Comparison of ENCODE assay signal across 18 cellular contexts in the genomic region with DNA sequence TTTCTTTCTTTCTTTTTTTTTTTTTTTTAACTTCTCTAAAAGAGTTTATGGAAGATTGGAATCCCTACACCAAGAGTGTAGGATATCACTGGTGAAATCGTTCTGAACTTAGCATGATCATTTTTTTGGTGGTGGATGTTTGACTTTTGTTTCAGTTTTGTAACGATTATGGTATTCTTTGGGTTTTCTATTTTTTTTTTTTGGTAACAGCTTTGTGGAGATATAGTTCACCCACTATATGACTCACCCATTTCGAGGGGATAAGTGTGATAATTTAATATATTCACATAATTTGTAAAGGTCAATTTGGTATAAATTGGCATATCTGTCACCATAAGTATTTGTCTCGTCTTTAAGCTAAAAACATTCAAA. TPM values are rescaled to one million over a fixed set of nuclear protein-coding genes. Genes with fewer than 3 reads are reported as not detected.
DNase-seq lines count a peak whose midpoint lies in the region; ATAC-seq, FAIRE-seq and TF ChIP-seq lines count a peak whose summit lies in the region.
"Had no signal": no experiment of that assay in that cellular context is flagged by ENCODE, and none has a peak within 500 bp of the region (broad histone marks: within the 10 kb centered on the region; RNA-seq: fewer than 3 reads in every experiment).

No MANE protein-coding gene starts in this region.

- POLR2A ChIA-PET in T-cell (lab: Charles Lee), result interaction anchor here (0.6 to 0.7 kb wide), 3 partner anchors 12 to 1806 kb away, joined by 3 to 6 read pairs (median 5); no protein-coding TSS in a partner anchor

- TF ChIP-seq CTCF in fibroblast of lung (conservative IDR thresholded peaks at IDR 0.05 in 1 of 2, IDR thresholded peaks at IDR 0.05 in 1 of 2; ENCODE audit: low read depth in 1 of 2, low read length in 2 of 2), result no peak

- H4K20me1 ChIP-seq in fibroblast of lung (ENCODE audit: control insufficient read depth, extremely low read depth, insufficient read depth, low read length), result no peaks in the 10 kb centered on the region

- 48 to 61% (median 59%) methylated on average over 4 of the region's 4 CpGs for WGBS in small intestine, 3 donors

- H2AFZ ChIP-seq in fibroblast of lung (ENCODE audit: low read length), result no peak overlapping the region

- H3K27me3 ChIP-seq in fibroblast of lung (ENCODE audit: control insufficient read depth, insufficient read depth, low read length) (no peaks in the 10 kb centered on the region), small intestine (ENCODE audit: control insufficient read depth in 2 of 2, insufficient read depth in 2 of 2, low read length in 2 of 2) (no peaks in the 10 kb centered on the region)
- H3K27me3 ChIP-seq: brain microvascular endothelial cell, dorsolateral prefrontal cortex, sigmoid colon had no signal

- no peaks in the 10 kb centered on the region for H3K79me2 ChIP-seq in fibroblast of lung (ENCODE audit: control insufficient read depth, insufficient read depth, low read length)

- H3K9me3 ChIP-seq in fibroblast of lung (ENCODE audit: control insufficient read depth, insufficient read depth, low read depth, low read length) (no peaks in the 10 kb centered on the region), small intestine (ENCODE audit: control insufficient read depth, low read depth) (no peaks in the 10 kb centered on the region)
- H3K9me3 ChIP-seq: sigmoid colon, SK-N-SH had no signal

- ATAC-seq in activated T-cell treated with anti-CD3 and anti-CD28 coated beads, Interleukin-2, amount 50 U/mL, for 4 hours, result peak in 1 of 2 donors; percentile 12
- peak in 1 of 4 experiments; percentile 28 for ATAC-seq in T-cell (replicated peaks in 1 of 4)
- ATAC-seq in esophagus mucosa, result no peak
- no peak for ATAC-seq in GM19397 (IDR thresholded peaks at IDR 0.05; ENCODE audit: unreplicated experiment)

- peak overlapping the region; percentile 89 to 91 for H3K27ac Mint-ChIP-seq in T-cell
- peak overlapping the region; percentile 68 for H3K27ac Mint-ChIP-seq in stimulated activated naive CD8-positive, alpha-beta T cell treated with anti-CD3 and anti-CD28 coated beads, Interleukin-15, Interleukin-2, amounts not matched to agents 100 ng/mL and 50 ng/mL, for 24 hours

- H3K4me3 ChIP-seq in fibroblast of lung (replicated peaks in 1 of 4; ENCODE audit: control extremely low read depth in 1 of 4, insufficient read depth in 1 of 4, low read depth in 3 of 4, low read length in 4 of 4) (no peak overlapping the region), small intestine (ENCODE audit: low read depth in 1 of 2, low read length in 2 of 2) (no peak overlapping the region)
- H3K4me3 ChIP-seq: lung, sigmoid colon had no signal

- no peaks in the 10 kb centered on the region for H3K9me3 Mint-ChIP-seq in activated T-cell treated with anti-CD3 and anti-CD28 coated beads, Interleukin-2, amount 50 U/mL, for 4 hours
- H3K9me3 Mint-ChIP-seq in T-cell, result no peaks in the 10 kb centered on the region
- no peaks in the 10 kb centered on the region for H3K9me3 Mint-ChIP-seq in stimulated activated naive CD8-positive, alpha-beta T cell treated with anti-CD3 and anti-CD28 coated beads, Interleukin-15, Interleukin-2, amounts not matched to agents 100 ng/mL and 50 ng/mL, for 24 hours

- peaks cover 25% of the 10 kb centered on the region for H3K36me3 Mint-ChIP-seq in activated T-cell treated with anti-CD3 and anti-CD28 coated beads, Interleukin-2, amount 50 U/mL, for 4 hours (ENCODE audit: insufficient read depth)
- peaks cover 22% of the 10 kb centered on the region for H3K36me3 Mint-ChIP-seq in T-cell
- H3K36me3 Mint-ChIP-seq in stimulated activated naive CD8-positive, alpha-beta T cell treated with anti-CD3 and anti-CD28 coated beads, Interleukin-15, Interleukin-2, amounts not matched to agents 100 ng/mL and 50 ng/mL, for 24 hours (ENCODE audit: low read depth), result peaks cover 34% of the 10 kb centered on the region

- H3K9ac ChIP-seq in fibroblast of lung (ENCODE audit: insufficient read depth, low read length), result no peak overlapping the region
- H3K9ac ChIP-seq: SK-N-SH had no signal

- H3K27ac ChIP-seq in fibroblast of lung (ENCODE audit: insufficient read depth, low read length) (no peak overlapping the region), small intestine (ENCODE audit: low read depth in 1 of 2, low read length in 1 of 2) (no peak overlapping the region)
- H3K27ac ChIP-seq: brain microvascular endothelial cell, dorsolateral prefrontal cortex, HL-60, WERI-Rb-1 had no signal

- H3K4me1 Mint-ChIP-seq in activated T-cell treated with anti-CD3 and anti-CD28 coated beads, Interleukin-2, amount 50 U/mL, for 4 hours (ENCODE audit: low read depth), result peaks cover 43% of the 10 kb centered on the region
- peaks cover 43 to 49% (median 43%) of the 10 kb centered on the region in 3 donors for H3K4me1 Mint-ChIP-seq in T-cell
- peaks cover 43% of the 10 kb centered on the region for H3K4me1 Mint-ChIP-seq in stimulated activated naive CD8-positive, alpha-beta T cell treated with anti-CD3 and anti-CD28 coated beads, Interleukin-15, Interleukin-2, amounts not matched to agents 100 ng/mL and 50 ng/mL, for 24 hours (ENCODE audit: low read depth)

- CTCF ChIA-PET in T-cell (lab: Charles Lee), result interaction anchor here in 1 of 2 donors (0.6 to 1.0 kb wide), 2 partner anchors 25 to 70 kb away, joined by 3 to 6 read pairs; no protein-coding TSS in a partner anchor

- H3K36me3 ChIP-seq in fibroblast of lung (ENCODE audit: control insufficient read depth, insufficient read depth, low read length) (no peaks in the 10 kb centered on the region), small intestine (ENCODE audit: control insufficient read depth in 2 of 2, insufficient read depth in 2 of 2, low read length in 2 of 2) (no peaks in the 10 kb centered on the region)
- H3K36me3 ChIP-seq: brain microvascular endothelial cell, sigmoid colon had no signal

- no peak for DNase-seq in activated T-cell treated with anti-CD3 and anti-CD28 coated beads, Interleukin-2, amount 50 U/mL, for 4 hours
- no peak for DNase-seq in activated T-cell treated with anti-CD3 and anti-CD28 coated beads, Interleukin-2, amount 50 U/mL, for 48 hours
- DNase-seq in T-cell, result no peak
- no peak for DNase-seq in fibroblast of lung (ENCODE audit: low read depth in 2 of 2)
- no peak for DNase-seq in small intestine
- DNase-seq: brain microvascular endothelial cell; NCI-H146; NCI-H226; SK-N-SH; stimulated activated naive CD4-positive, alpha-beta T cell treated with Interleukin-2 at 50 U/mL for 16 hours; WERI-Rb-1 had no signal

- H3K4me2 ChIP-seq in fibroblast of lung (ENCODE audit: extremely low read depth, insufficient read depth, low read length), result peak overlapping the region; percentile 59
- H3K4me2 ChIP-seq: SK-N-SH had no signal

- no peaks in the 10 kb centered on the region for H3K27me3 Mint-ChIP-seq in activated T-cell treated with anti-CD3 and anti-CD28 coated beads, Interleukin-2, amount 50 U/mL, for 4 hours (ENCODE audit: low read depth)
- H3K27me3 Mint-ChIP-seq in T-cell, result no peaks in the 10 kb centered on the region
- H3K27me3 Mint-ChIP-seq in stimulated activated naive CD8-positive, alpha-beta T cell treated with anti-CD3 and anti-CD28 coated beads, Interleukin-15, Interleukin-2, amounts not matched to agents 100 ng/mL and 50 ng/mL, for 24 hours, result no peaks in the 10 kb centered on the region

- FAIRE-seq in small intestine (lab: Jason Lieb, UNC), result no peak

- H3K4me1 ChIP-seq in fibroblast of lung (ENCODE audit: control insufficient read depth, extremely low read depth, insufficient read depth, low read length) (no peaks in the 10 kb centered on the region), small intestine (ENCODE audit: control insufficient read depth in 2 of 2, insufficient read depth in 1 of 2, low read depth in 1 of 2, low read length in 1 of 2) (peaks cover 7 to 8% of the 10 kb centered on the region in 2 donors)

- peak overlapping the region; percentile 73 for H3K4me3 Mint-ChIP-seq in activated T-cell treated with anti-CD3 and anti-CD28 coated beads, Interleukin-2, amount 50 U/mL, for 4 hours
- peak overlapping the region; percentile 68 to 79 (median 71) for H3K4me3 Mint-ChIP-seq in T-cell
- peak overlapping the region; percentile 76 for H3K4me3 Mint-ChIP-seq in stimulated activated naive CD8-positive, alpha-beta T cell treated with anti-CD3 and anti-CD28 coated beads, Interleukin-15, Interleukin-2, amounts not matched to agents 100 ng/mL and 50 ng/mL, for 24 hours

RNA-seq across cellular contexts. Expression of gene AGPAT3, which starts 29.2 kb away (rescaled TPM):
- 100 to 1,000 TPM in 2 of 3 donors, 10 to 100 TPM in 1; 97.4 to 122 (median 117) TPM for total RNA-seq in activated T-cell treated with anti-CD3 and anti-CD28 coated beads, Interleukin-2, amount 50 U/mL, for 4 hours
- total RNA-seq in T-cell (10 to 100 TPM; 48.4 to 77.2 (median 65.1) TPM), fibroblast of lung (28.8 and 44.9 TPM in 2 replicates), esophagus mucosa (49.1 TPM)
- polyA plus RNA-seq in fibroblast of lung (29.4 and 39.0 TPM in 2 replicates), small intestine (10 to 100 TPM; 21.3 to 43.9 (median 41.6) TPM)
- polyA plus RNA-seq in fibroblast of lung (2012), result 42.0 and 55.7 TPM in 2 replicates
- 58.7 and 118 TPM in 2 replicates for polyA minus RNA-seq in fibroblast of lung (ENCODE audit: low replicate concordance)
